ENCODE assay signal across 8 cellular contexts in the genomic region with DNA sequence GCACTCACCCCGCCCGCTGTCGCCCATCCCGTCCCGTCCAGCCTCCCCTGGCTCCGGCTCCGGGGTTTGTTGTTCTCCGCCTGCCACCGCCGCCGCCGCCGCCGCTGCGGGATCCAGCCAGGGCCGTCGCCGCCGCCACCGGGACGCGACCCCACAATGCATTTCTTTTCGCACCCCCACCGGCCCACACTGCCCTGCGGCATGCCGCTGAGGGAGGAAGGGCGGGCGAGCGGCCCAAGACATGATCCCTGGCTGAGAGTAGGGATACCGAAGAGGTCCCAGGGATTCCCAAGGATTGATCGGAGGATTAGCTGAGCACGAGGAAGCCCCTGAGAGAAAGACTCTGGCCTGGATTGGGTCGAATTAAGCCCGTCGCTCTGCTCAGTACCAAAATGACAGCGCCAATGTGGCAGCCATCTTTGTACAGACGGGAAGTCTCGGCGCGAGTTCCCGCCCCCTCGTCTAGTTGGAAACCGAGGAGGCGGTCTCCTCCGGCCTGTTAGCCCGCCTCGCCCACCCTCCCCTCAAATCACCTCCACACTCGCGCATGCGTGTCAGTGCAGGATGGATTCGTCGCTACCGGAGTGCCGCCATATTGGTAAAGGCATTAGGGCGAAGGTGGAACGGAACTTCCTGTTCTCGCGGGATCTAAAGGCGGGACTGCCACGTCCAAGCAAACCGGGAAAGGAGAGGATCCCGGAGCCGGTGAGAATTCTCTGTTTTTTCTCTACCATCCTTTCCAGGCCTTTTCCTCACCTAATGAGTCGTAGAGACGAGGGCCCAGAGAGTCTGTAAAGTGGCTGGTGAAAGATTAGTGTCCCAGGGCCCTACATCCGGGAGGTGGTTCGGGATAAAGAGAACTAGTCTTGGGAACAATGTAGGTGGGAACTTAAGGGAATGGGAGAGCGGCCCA. TPM values are rescaled to one million over a fixed set of nuclear protein-coding genes. Genes with fewer than 3 reads are reported as not detected.
DNase-seq lines count a peak whose midpoint lies in the region; ATAC-seq and TF ChIP-seq lines count a peak whose summit lies in the region.

TSS of gene RXRB (minus strand) at position 432 of the 913 bp plus-strand sequence. CDS start at position 243, 189 bp downstream.
TSS of gene SLC39A7 (plus strand) at position 634 of the 913 bp plus-strand sequence. CDS start 379 bp downstream, outside the sequence.

- TF ChIP-seq RAD21 in HCT116 (IDR thresholded peaks at IDR 0.05; ENCODE audit: low read depth) (no peak), neural cell (conservative IDR thresholded peaks at IDR 0.05) (peak; percentile 30)

- H3K36me3 ChIP-seq in HCT116 (ENCODE audit: control insufficient read depth in 1 of 2, insufficient read depth in 2 of 2, low read length in 2 of 2), result peaks cover 27 to 43% of the 10 kb centered on the region in 2 experiments; a peak in 3 of 4 replicates
- peaks cover 60% of the 10 kb centered on the region for H3K36me3 ChIP-seq in SJSA1
- peaks cover 7% of the 10 kb centered on the region for H3K36me3 ChIP-seq in neural cell (ENCODE audit: insufficient read depth, low read length)

- H3K4me3 ChIP-seq in HCT116 (replicated peaks in 1 of 2; ENCODE audit: low read depth in 1 of 2, low read length in 2 of 2) (peak within 1 kb of the TSS; percentile 63 to 69), SJSA1 (peak within 1 kb of the TSS; percentile 85), fibroblast of villous mesenchyme (ENCODE audit: low read depth, low read length) (peak within 1 kb of the TSS; percentile 98), neural cell (ENCODE audit: low read length) (peak within 1 kb of the TSS; percentile 92)

- peak within 1 kb of the TSS; percentile 98 for H3K4me3 Mint-ChIP-seq in stimulated activated naive CD8-positive, alpha-beta T cell treated with anti-CD3 and anti-CD28 coated beads, Interleukin-15, amount 100 ng/mL, for 72 hours

- H3K9ac ChIP-seq in HCT116 (ENCODE audit: low read length) (peak within 1 kb of the TSS; percentile 80), neural cell (ENCODE audit: low read length) (peak within 1 kb of the TSS; percentile 96)

- TF ChIP-seq CTCF in HCT116 (IDR thresholded peaks at IDR 0.05 in 2 of 3, conservative IDR thresholded peaks at IDR 0.05 in 1 of 3; ENCODE audit: borderline replicate concordance in 1 of 3, insufficient read depth in 1 of 3, low read depth in 2 of 3, low read length in 2 of 3) (no peak), fibroblast of villous mesenchyme (IDR thresholded peaks at IDR 0.05; ENCODE audit: insufficient read depth, low read depth, low read length) (no peak), neural cell (IDR thresholded peaks at IDR 0.05; ENCODE audit: poor library complexity, severe bottlenecking) (no peak)

- H3K9me2 ChIP-seq in HCT116 (ENCODE audit: insufficient read depth) (no peaks in the 10 kb centered on the region), neural cell (ENCODE audit: insufficient read depth, low read length) (no peaks in the 10 kb centered on the region)

- H3K4me1 ChIP-seq in HCT116 (ENCODE audit: control insufficient read depth in 1 of 2, insufficient read depth in 2 of 2, low read length in 2 of 2) (peaks cover 35 to 60% of the 10 kb centered on the region in 2 experiments), SJSA1 (replicated peaks) (peaks cover 36% of the 10 kb centered on the region)

- no peaks in the 10 kb centered on the region for H3K9me3 Mint-ChIP-seq in stimulated activated naive CD8-positive, alpha-beta T cell treated with anti-CD3 and anti-CD28 coated beads, Interleukin-15, amount 100 ng/mL, for 72 hours

- no TSS peak for BruUV-seq in HCT116 (replicated peaks; lab: Mats Ljungman, UMichigan)

- no peaks in the 10 kb centered on the region for H3K27me3 Mint-ChIP-seq in stimulated activated naive CD8-positive, alpha-beta T cell treated with anti-CD3 and anti-CD28 coated beads, Interleukin-15, amount 100 ng/mL, for 72 hours

- H2AFZ ChIP-seq in HCT116 (ENCODE audit: low read depth, low read length, poor library complexity, severe bottlenecking), result peak within 1 kb of the TSS; percentile 35
- H2AFZ ChIP-seq in neural cell (ENCODE audit: low read depth, low read length), result peak within 1 kb of the TSS; percentile 73

- CTCF ChIA-PET in HCT116 (lab: Charles Lee), result interaction anchor here (1.0 kb wide), 1 partner anchor 28 kb away, joined by 3 read pairs; no protein-coding TSS in a partner anchor

- H3K4me1 Mint-ChIP-seq in stimulated activated naive CD8-positive, alpha-beta T cell treated with anti-CD3 and anti-CD28 coated beads, Interleukin-15, amount 100 ng/mL, for 72 hours, result peaks cover 80% of the 10 kb centered on the region

- H3K4me2 ChIP-seq in HCT116 (ENCODE audit: low read length) (peak within 1 kb of the TSS; percentile 96), neural cell (ENCODE audit: low read length) (peak within 1 kb of the TSS; percentile 99)

- no peaks in the 10 kb centered on the region for H3K27me3 ChIP-seq in HCT116 (ENCODE audit: insufficient read depth, low read length)
- no peaks in the 10 kb centered on the region for H3K27me3 ChIP-seq in SJSA1 (replicated peaks)
- no peaks in the 10 kb centered on the region for H3K27me3 ChIP-seq in neural cell (ENCODE audit: insufficient read depth, low read depth, low read length)

- intact Hi-C loops in HCT116 (cut with micrococcal nuclease), result loop anchor here (1.0 to 10.0 kb wide), 4 partner anchors 49 to 214 kb away; partner anchors contain the start of genes CUTA, PHF1 and RGL2

- no peak for TF ChIP-seq POLR2A in HCT116 (IDR thresholded peaks at IDR 0.05; ENCODE audit: borderline replicate concordance, extremely low read depth, insufficient read depth, insufficient read length)

- no peaks in the 10 kb centered on the region for H3F3A ChIP-seq in neural cell (ENCODE audit: insufficient read depth, low read length, poor library complexity, severe bottlenecking)

- ATAC-seq in HCT116, result peak; percentile 61
- ATAC-seq in stimulated activated naive CD8-positive, alpha-beta T cell treated with anti-CD3 and anti-CD28 coated beads, Interleukin-15, amount 100 ng/mL, for 72 hours, result peak; percentile 59

- RAD21 ChIA-PET in HCT116 (lab: Charles Lee; ENCODE audit: low non-redundant PET in 1 of 2, low total read pairs in 2 of 2, uncharacterized antibody in 2 of 2, unreplicated experiment in 2 of 2), result interaction anchor here in 1 of 2 experiments (0.7 kb wide), 1 partner anchor 39 kb away, joined by 3 read pairs; no protein-coding TSS in a partner anchor

- H3K27ac Mint-ChIP-seq in stimulated activated naive CD8-positive, alpha-beta T cell treated with anti-CD3 and anti-CD28 coated beads, Interleukin-15, amount 100 ng/mL, for 72 hours, result peak within 1 kb of the TSS; percentile 99 to 100

- DNase-seq in ELF-1 (ENCODE audit: low read depth, low spot score) (peak; percentile 99), HCT116 (ENCODE audit: low read depth, low spot score) (peak; percentile 98), MV-4-11 (lab: John Stamatoyannopoulos, UW) (peak; percentile 98), SJSA1 (ENCODE audit: low read depth in 1 of 2, low spot score in 2 of 2) (peak; percentile 98 to 99), fibroblast of villous mesenchyme (ENCODE audit: low read depth) (peak; percentile 100)
- DNase-seq in activated gamma-delta T cell treated with anti-CD3 and anti-CD28 coated beads, Interleukin-2, amount 50 U/mL, for 16 hours (ENCODE audit: low read depth), result peak; percentile 99
- DNase-seq in stimulated activated naive CD8-positive, alpha-beta T cell treated with anti-CD3 and anti-CD28 coated beads, Interleukin-15, amount 100 ng/mL, for 72 hours, result peak; percentile 95 to 98

- H3K79me2 ChIP-seq in HCT116 (ENCODE audit: insufficient read depth, low read length), result peaks cover 73% of the 10 kb centered on the region
- peaks cover 34% of the 10 kb centered on the region for H3K79me2 ChIP-seq in neural cell (replicated peaks; ENCODE audit: insufficient read depth, low read length)

- TF ChIP-seq EP300 in neural cell (conservative IDR thresholded peaks at IDR 0.05; ENCODE audit: poor library complexity, severe bottlenecking), result peak; percentile 78

- H3K9me3 ChIP-seq in HCT116 (ENCODE audit: control insufficient read depth in 1 of 2, insufficient read depth in 1 of 2, low read depth in 1 of 2, low read length in 2 of 2), result no peaks in the 10 kb centered on the region
- H3K9me3 ChIP-seq in SJSA1 (replicated peaks), result no peaks in the 10 kb centered on the region
- H3K9me3 ChIP-seq in neural cell (ENCODE audit: low read length), result no peaks in the 10 kb centered on the region

- no peaks in the 10 kb centered on the region for H4K20me1 ChIP-seq in HCT116 (ENCODE audit: insufficient read depth)
- H4K20me1 ChIP-seq in neural cell (ENCODE audit: insufficient read depth), result no peaks in the 10 kb centered on the region

- POLR2A ChIA-PET in HCT116 (lab: Charles Lee), result interaction anchor here (0.7 to 1.5 kb wide), 4 partner anchors 8 to 71 kb away, joined by 4 to 6 read pairs (median 4); partner anchors contain the start of genes RING1, RPS18 and VPS52

- peak within 1 kb of the TSS; percentile 94 for H3K27ac ChIP-seq in HCT116 (ENCODE audit: low read depth, low read length)
- H3K27ac ChIP-seq in SJSA1, result peak within 1 kb of the TSS; percentile 89
- peak within 1 kb of the TSS; percentile 98 for H3K27ac ChIP-seq in neural cell (ENCODE audit: low read length)

TF ChIP-seq in HCT116, 20 proteins besides CTCF, POLR2A, EP300 and RAD21 (continues in another document):
- peak; percentile 98 for TF ChIP-seq YY1 (IDR thresholded peaks at IDR 0.05; ENCODE audit: extremely low read depth, insufficient replicate concordance, low read depth, low read length)
- no peak for TF ChIP-seq FOSL1 (IDR thresholded peaks at IDR 0.05; ENCODE audit: low read depth)
- peak; percentile 83 for TF ChIP-seq POLR2AphosphoS5 (IDR thresholded peaks at IDR 0.05; ENCODE audit: low read depth, low read length)
- 0 out of 2 replicates have a peak, but pooled peaks have one; percentile 16 for TF ChIP-seq ZFX (IDR thresholded peaks at IDR 0.05)

TF ChIP-seq in neural cell, 6 proteins besides CTCF, POLR2A, EP300 and RAD21 (continues in another document):
- peak; percentile 95 for TF ChIP-seq TAF1 (IDR thresholded peaks at IDR 0.05; ENCODE audit: low read depth)
- TF ChIP-seq EZH2 (IDR thresholded peaks at IDR 0.05; ENCODE audit: borderline replicate concordance, insufficient read depth, low read length, poor library complexity, severe bottlenecking), result no peak

RNA-seq across cellular contexts. Expression of gene RXRB, which starts in this region (rescaled TPM):
- total RNA-seq in HCT116 (2021; ENCODE audit: unreplicated experiment) (49.9 TPM), fibroblast of villous mesenchyme (16.8 and 22.5 TPM in 2 replicates)
- polyA plus RNA-seq in HCT116 (2012), result 49.3 and 59.8 TPM in 2 replicates
- 12.4 and 14.7 TPM in 2 replicates for total RNA-seq in SJSA1 (2014; rRNA removed; shearing (Covaris generic))
- 60.7 and 71.2 TPM in 2 replicates for polyA plus RNA-seq in neural cell
- 27.0 and 29.8 TPM in 2 replicates for polyA minus RNA-seq in neural cell

RNA-seq across cellular contexts. Expression of gene SLC39A7, which starts in this region (rescaled TPM):
- total RNA-seq in HCT116 (2021; ENCODE audit: unreplicated experiment), result 130 TPM
- 124 and 179 TPM in 2 replicates for polyA plus RNA-seq in HCT116 (2012)
- total RNA-seq in SJSA1 (2014; rRNA removed; shearing (Covaris generic)), result 105 and 122 TPM in 2 replicates
- 142 and 143 TPM in 2 replicates for total RNA-seq in fibroblast of villous mesenchyme
- 99.8 and 120 TPM in 2 replicates for polyA plus RNA-seq in neural cell
- polyA minus RNA-seq in neural cell, result 54.2 and 63.1 TPM in 2 replicates

Comparison
In these comparisons a context has a peak if more than half of its experiments do, and no peak if none do; other contexts are left out.
1. Peak in every context shown above with its lines: DNase-seq, ATAC-seq, H3K4me3 ChIP-seq and H3K27ac ChIP-seq.